In genomic region chr7:93354815-93355214, GRCh38 we compare ENCODE assay signal across 3 cellular contexts.
A peak's percentile ranks its signal among the peaks of the same experiment; 100 is the strongest.
TF ChIP-seq lines count a peak whose summit lies in the region.

No MANE protein-coding gene starts in this region.

TF ChIP-seq in HepG2, 621 proteins besides CTCF, POLR2A, EP300 and RAD21:
- TF ChIP-seq TBP (CRISPR knock-in tag; IDR thresholded peaks at IDR 0.05) (no peak), JDP2 (CRISPR knock-in tag; IDR thresholded peaks at IDR 0.05; ENCODE audit: borderline replicate concordance) (no peak), KDM6A (CRISPR knock-in tag; IDR thresholded peaks at IDR 0.05; ENCODE audit: low read depth) (no peak), GPBP1L1 (CRISPR knock-in tag; IDR thresholded peaks at IDR 0.05) (no peak), MAFF (IDR thresholded peaks at IDR 0.05; ENCODE audit: low read depth, low read length) (peak; percentile 74), KDM5B (CRISPR knock-in tag; IDR thresholded peaks at IDR 0.05; ENCODE audit: borderline replicate concordance) (no peak), DBP (CRISPR knock-in tag; IDR thresholded peaks at IDR 0.05; ENCODE audit: not compliant biosample characterization) (no peak), ATF2 (CRISPR knock-in tag; IDR thresholded peaks at IDR 0.05) (no peak), MLX (CRISPR knock-in tag; IDR thresholded peaks at IDR 0.05) (no peak), ZKSCAN5 (CRISPR knock-in tag; IDR thresholded peaks at IDR 0.05) (no peak), SYNCRIP (IDR thresholded peaks at IDR 0.05; ENCODE audit: insufficient read depth, low read depth, low read length) (no peak), ZSCAN12 (CRISPR knock-in tag; IDR thresholded peaks at IDR 0.05) (no peak), ZNF615 (CRISPR knock-in tag; IDR thresholded peaks at IDR 0.05; ENCODE audit: borderline replicate concordance) (no peak), FOXO1 (CRISPR knock-in tag; IDR thresholded peaks at IDR 0.05) (no peak), RCOR2 (CRISPR knock-in tag; IDR thresholded peaks at IDR 0.05) (no peak), MAFK (conservative IDR thresholded peaks at IDR 0.05 in 1 of 2, IDR thresholded peaks at IDR 0.05 in 1 of 2; ENCODE audit: low read length in 2 of 2) (peak; percentile 67 to 89; a peak in 3 of 4 replicates)

TF ChIP-seq in IMR-90, 13 proteins besides CTCF, POLR2A, EP300 and RAD21:
- TF ChIP-seq NFE2L2 (IDR thresholded peaks at IDR 0.05; ENCODE audit: low read depth, low read length) (no peak), MAFK (IDR thresholded peaks at IDR 0.05; ENCODE audit: low read depth, low read length) (peak; percentile 88)

TF ChIP-seq in K562, 482 proteins besides CTCF, POLR2A, EP300 and RAD21:
- TF ChIP-seq JUND (IDR thresholded peaks at IDR 0.05; ENCODE audit: borderline replicate concordance, low read depth, low read length) (no peak), JUND (tag; IDR thresholded peaks at IDR 0.05; ENCODE audit: borderline replicate concordance, low read depth, low read length) (no peak), MAFG (tag; conservative IDR thresholded peaks at IDR 0.05) (peak; percentile 51; the same call in 1 of the 2 replicates), CUX1 (CRISPR knock-in tag; IDR thresholded peaks at IDR 0.05) (no peak), NFE2 (IDR thresholded peaks at IDR 0.05; ENCODE audit: low read depth) (no peak), JUNB (CRISPR knock-in tag; conservative IDR thresholded peaks at IDR 0.05) (no peak), TGIF2 (CRISPR knock-in tag; IDR thresholded peaks at IDR 0.05) (no peak), L3MBTL2 (IDR thresholded peaks at IDR 0.05) (no peak), KLF1 (tag; IDR thresholded peaks at IDR 0.05) (no peak), ZNF23 (CRISPR knock-in tag; IDR thresholded peaks at IDR 0.05) (no peak), EHMT2 (IDR thresholded peaks at IDR 0.05) (no peak), CBX1 (IDR thresholded peaks at IDR 0.05; ENCODE audit: low read depth) (no peak), ZNF592 (IDR thresholded peaks at IDR 0.05) (no peak), ZFP91 (CRISPR knock-in tag; IDR thresholded peaks at IDR 0.05) (no peak), SMC3 (conservative IDR thresholded peaks at IDR 0.05; ENCODE audit: insufficient read depth, low read depth, low read length) (no peak), ZNF316 (IDR thresholded peaks at IDR 0.05) (peak; percentile 81), NR0B1 (IDR thresholded peaks at IDR 0.05; ENCODE audit: partially characterized antibody) (no peak), RNF219 (CRISPR knock-in tag; IDR thresholded peaks at IDR 0.05) (no peak), SIX5 (IDR thresholded peaks at IDR 0.05; ENCODE audit: borderline replicate concordance in 1 of 2, insufficient read depth in 1 of 2, low read depth in 1 of 2, low read length in 2 of 2) (no peak), MAFF (IDR thresholded peaks at IDR 0.05; ENCODE audit: low read length) (peak; percentile 73), STAT5A (IDR thresholded peaks at IDR 0.05; ENCODE audit: borderline replicate concordance, low read length) (no peak), MAFK (IDR thresholded peaks at IDR 0.05; ENCODE audit: low read length) (peak; percentile 74), ARNT (IDR thresholded peaks at IDR 0.05) (no peak), ZBTB34 (CRISPR knock-in tag; IDR thresholded peaks at IDR 0.05) (no peak), MEF2D (tag; conservative IDR thresholded peaks at IDR 0.05; ENCODE audit: low read depth) (no peak), C11orf30 (IDR thresholded peaks at IDR 0.05; ENCODE audit: low read depth) (peak; percentile 46; the same call in 1 of the 2 replicates), TEAD1 (CRISPR knock-in tag; IDR thresholded peaks at IDR 0.05) (no peak), ZNF280B (CRISPR knock-in tag; IDR thresholded peaks at IDR 0.05) (no peak), SIRT6 (IDR thresholded peaks at IDR 0.05; ENCODE audit: low read depth, low read length) (no peak)
